ENCODE assay signal across 21 cellular contexts in genomic region chr3:78858910-78859309, GRCh38.
DNase-seq lines count a peak whose midpoint lies in the region; ATAC-seq, FAIRE-seq and TF ChIP-seq lines count a peak whose summit lies in the region.
"Had no signal": no experiment of that assay in that cellular context is flagged by ENCODE, and none has a peak within 500 bp of the region (broad histone marks: within the 10 kb centered on the region; RNA-seq: fewer than 3 reads in every experiment).

No MANE protein-coding gene starts in this region.

- H3K4me1 ChIP-seq in HepG2 (ENCODE audit: insufficient read depth, low read length) (peaks cover 52% of the 10 kb centered on the region), right lobe of liver (no peaks in the 10 kb centered on the region), vagina (no peaks in the 10 kb centered on the region)

- H3K9me3 ChIP-seq in HepG2 (ENCODE audit: low read length) = no peaks in the 10 kb centered on the region
- no peaks in the 10 kb centered on the region for H3K9me3 ChIP-seq in right lobe of liver
- no peaks in the 10 kb centered on the region for H3K9me3 ChIP-seq in vagina

- TF ChIP-seq POLR2A in HepG2 (IDR thresholded peaks at IDR 0.05; ENCODE audit: insufficient read depth in 1 of 2, low read depth in 2 of 2, low read length in 2 of 2) (no peak), right lobe of liver (IDR thresholded peaks at IDR 0.05) (no peak), vagina (IDR thresholded peaks at IDR 0.05) (no peak)

- POLR2A ChIA-PET in HepG2 (lab: Yijun Ruan, JAX) = interaction anchor here (0.8 to 2.0 kb wide), 3 partner anchors 13 to 161 kb away, joined by 3 to 6 read pairs (median 4); no protein-coding TSS in a partner anchor
- POLR2A ChIA-PET in GM10248 (lab: Yijun Ruan, JAX) = no interaction called here

- in situ Hi-C loops in HepG2 (cut with HindIII; ENCODE audit: extremely low pct_ligation_motif_present, low pct_unique_long_range_greater_than_20kb) = no loop called here

- 90% methylated on average over 4 of the region's 4 CpGs for WGBS in HepG2 (ENCODE audit: low lambda C conversion rate)
- 78% methylated on average over 4 of the region's 4 CpGs for WGBS in right lobe of liver (ENCODE audit: insufficient coverage, low coverage, low lambda C conversion rate, missing lambda C conversion rate)

- no peak overlapping the region for H2AFZ ChIP-seq in HepG2 (ENCODE audit: low read length)

- TF ChIP-seq EP300 in HepG2 (IDR thresholded peaks at IDR 0.05; ENCODE audit: low read depth in 2 of 2, low read length in 2 of 2) = no peak
- TF ChIP-seq EP300 in HepG2 (CRISPR knock-in tag; IDR thresholded peaks at IDR 0.05; ENCODE audit: borderline replicate concordance) = no peak

- H3K27me3 ChIP-seq in HepG2 (ENCODE audit: control insufficient read depth in 1 of 2, insufficient read depth in 2 of 2, low read length in 2 of 2) (no peaks in the 10 kb centered on the region), right lobe of liver (no peaks in the 10 kb centered on the region), vagina (no peaks in the 10 kb centered on the region)

- H3K27me3 Mint-ChIP-seq in mesothelial cell of epicardium (ENCODE audit: low read depth) = no peaks in the 10 kb centered on the region
- H3K27me3 Mint-ChIP-seq: CD4-positive, alpha-beta T cell had no signal

- BruUV-seq in HepG2 (replicated peaks; lab: Mats Ljungman, UMichigan) = no TSS peak

- H3K36me3 Mint-ChIP-seq in mesothelial cell of epicardium = peaks cover 4% of the 10 kb centered on the region

- CTCF ChIA-PET in HepG2 (lab: Yijun Ruan, JAX; ENCODE audit: low intra/inter-chr PET ratio, low total read pairs) (no interaction called here), GM10248 (lab: Yijun Ruan, JAX) (no interaction called here)

- peaks cover 7% of the 10 kb centered on the region for H3K9me3 Mint-ChIP-seq in mesothelial cell of epicardium

- no peak for FAIRE-seq in HepG2 (lab: Jason Lieb, UNC)

- TF ChIP-seq RAD21 in HepG2 (CRISPR knock-in tag; IDR thresholded peaks at IDR 0.05) = no peak

- H3K4me2 ChIP-seq in HepG2 (ENCODE audit: low read depth, low read length) = no peak overlapping the region

- no peak for TF ChIP-seq CTCF in HepG2 (CRISPR knock-in tag; IDR thresholded peaks at IDR 0.05)
- no peak for TF ChIP-seq CTCF in right lobe of liver (IDR thresholded peaks at IDR 0.05)
- TF ChIP-seq CTCF in mesothelial cell of epicardium (IDR thresholded peaks at IDR 0.05; ENCODE audit: unreplicated experiment) = no peak
- TF ChIP-seq CTCF in vagina (IDR thresholded peaks at IDR 0.05) = no peak
- TF ChIP-seq CTCF in GM10248 (IDR thresholded peaks at IDR 0.05; ENCODE audit: control extremely low read depth, extremely low read depth, low read depth, missing control alignments) = no peak

- no peak overlapping the region for H3K4me3 ChIP-seq in HepG2 (replicated peaks in 1 of 3; ENCODE audit: insufficient read depth in 1 of 3, low read depth in 2 of 3, low read length in 3 of 3)
- no peak overlapping the region for H3K4me3 ChIP-seq in right lobe of liver
- no peak overlapping the region for H3K4me3 ChIP-seq in vagina
- H3K4me3 ChIP-seq: SK-N-MC had no signal

- DNase-seq in HepG2 (ENCODE audit: low spot score) (no peak), right lobe of liver (no peak), SW480 (ENCODE audit: low spot score) (peak; percentile 66), mesothelial cell of epicardium (ENCODE audit: low spot score in 2 of 2, unreplicated experiment in 2 of 2) (no peak), vagina (ENCODE audit: extremely low spot score in 2 of 2) (no peak), HCEC 1CT (no peak), GM10248 (ENCODE audit: extremely low spot score) (no peak)
- DNase-seq: 8988T; CD4-positive, alpha-beta T cell; DMS153; KBM-7; MV-4-11; NCI-H1417; NCI-H187; NCI-H2107; NCI-H510A treated with DMSO at 0.1 percent for 48 hours; NCI-H774; OCI-M1; SHP77 had no signal

- H3K79me2 ChIP-seq in HepG2 (ENCODE audit: insufficient read depth, low read length) = peaks cover 50% of the 10 kb centered on the region

- intact Hi-C loops in HepG2 (cut with micrococcal nuclease; ENCODE audit: unreplicated experiment) (no loop called here), right lobe of liver (cut with DNase I) (no loop called here), vagina (cut with DNase I) (no loop called here)

- no peak overlapping the region for H3K4me3 Mint-ChIP-seq in mesothelial cell of epicardium
- H3K4me3 Mint-ChIP-seq: CD4-positive, alpha-beta T cell had no signal

- no peaks in the 10 kb centered on the region for H4K20me1 ChIP-seq in HepG2 (ENCODE audit: insufficient read depth, low read length)

- peak overlapping the region; percentile 7 for H3K27ac Mint-ChIP-seq in mesothelial cell of epicardium
- H3K27ac Mint-ChIP-seq: CD4-positive, alpha-beta T cell had no signal

- H3K27ac ChIP-seq in HepG2 (ENCODE audit: extremely low read length, insufficient read depth, low read length) (no peak overlapping the region), right lobe of liver (no peak overlapping the region), vagina (no peak overlapping the region)
- H3K27ac ChIP-seq: SK-N-MC had no signal

- no peaks in the 10 kb centered on the region; a peak in 1 of 5 replicates for H3K36me3 ChIP-seq in HepG2 (replicated peaks in 1 of 2; ENCODE audit: control insufficient read depth in 1 of 2, insufficient read depth in 2 of 2, low read length in 2 of 2)
- no peaks in the 10 kb centered on the region for H3K36me3 ChIP-seq in right lobe of liver
- no peaks in the 10 kb centered on the region for H3K36me3 ChIP-seq in vagina

- H3K9ac ChIP-seq in HepG2 (ENCODE audit: insufficient read depth, low read depth, low read length) = no peak overlapping the region

- ATAC-seq in HepG2 (no peak), right lobe of liver (no peak), HG03457 (IDR thresholded peaks at IDR 0.05; ENCODE audit: unreplicated experiment) (no peak)

- peaks cover 42% of the 10 kb centered on the region for H3K4me1 Mint-ChIP-seq in mesothelial cell of epicardium

TF ChIP-seq in HepG2, 621 proteins besides CTCF, POLR2A, EP300 and RAD21:
- no peak for TF ChIP-seq NR2C2 (CRISPR knock-in tag; IDR thresholded peaks at IDR 0.05; ENCODE audit: borderline replicate concordance)
- TF ChIP-seq FOSL2 (CRISPR knock-in tag; IDR thresholded peaks at IDR 0.05) = peak; percentile 58
- TF ChIP-seq ZNF747 (CRISPR knock-in tag; IDR thresholded peaks at IDR 0.05; ENCODE audit: borderline replicate concordance) = no peak
- TF ChIP-seq ZNF234 (CRISPR knock-in tag; conservative IDR thresholded peaks at IDR 0.05) = no peak
- TF ChIP-seq HNF4G (IDR thresholded peaks at IDR 0.05; ENCODE audit: borderline replicate concordance, low read depth, low read length) = no peak
- no peak for TF ChIP-seq HNF4G (CRISPR knock-in tag; IDR thresholded peaks at IDR 0.05; ENCODE audit: borderline replicate concordance, low read depth)
- no peak for TF ChIP-seq ZFYVE20 (CRISPR knock-in tag; IDR thresholded peaks at IDR 0.05; ENCODE audit: borderline replicate concordance, low read depth)
- TF ChIP-seq HOMEZ (CRISPR knock-in tag; IDR thresholded peaks at IDR 0.05; ENCODE audit: low read depth) = peak; percentile 42; the same call in 1 of the 2 replicates
